18 cellular contexts compared by ENCODE assay signal in the genomic region with DNA sequence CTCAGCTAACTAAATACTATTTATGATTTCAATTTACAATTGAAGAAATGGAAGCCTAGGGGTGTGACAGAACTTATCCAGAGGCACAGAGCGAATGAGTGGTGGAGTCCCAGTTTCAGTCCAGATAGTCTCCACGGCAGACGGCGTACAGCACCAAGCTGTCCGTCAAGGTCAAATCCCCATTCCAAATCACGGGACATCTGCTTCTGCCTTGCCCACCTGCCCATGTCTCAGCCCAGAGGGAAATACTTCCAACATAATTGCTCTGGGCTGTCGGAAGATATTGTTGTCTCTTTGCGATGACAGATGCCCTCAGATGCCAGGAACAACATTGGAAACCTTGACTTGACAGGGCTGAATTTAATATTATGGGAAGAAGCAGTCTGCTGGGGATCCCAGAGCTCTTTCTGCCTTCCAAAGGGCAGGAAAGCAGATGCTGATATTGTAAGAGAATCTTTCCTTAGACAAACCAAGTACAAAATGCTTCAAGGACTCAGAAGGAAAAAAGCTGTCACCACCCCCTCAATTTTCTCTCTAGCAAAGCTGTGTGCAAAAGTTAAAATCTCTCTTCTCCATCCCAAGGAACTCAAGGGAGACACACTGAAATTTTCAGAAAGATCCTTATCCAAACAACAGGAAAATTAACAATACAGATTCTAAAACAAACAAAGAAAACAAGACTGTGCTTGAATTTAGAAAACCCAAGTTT.
"Had no signal": no experiment of that assay in that cellular context is flagged by ENCODE, and none has a peak within 500 bp of the region (broad histone marks: within the 10 kb centered on the region; RNA-seq: fewer than 3 reads in every experiment).

No MANE protein-coding gene starts in this region.

- H3K9me3 Mint-ChIP-seq: stimulated activated effector memory CD8-positive, alpha-beta T cell treated with anti-CD3 and anti-CD28 coated beads, Interleukin-12 subunit alpha, Interleukin-12 subunit beta, amount 100 ng/mL, for 72 hours had no signal

- H3K36me3 ChIP-seq: heart right ventricle, tibial artery, upper lobe of left lung had no signal

- H3K9me3 ChIP-seq: heart right ventricle, tibial artery, upper lobe of left lung had no signal

- H3K36me3 Mint-ChIP-seq: naive B cell; stimulated activated effector memory CD8-positive, alpha-beta T cell treated with anti-CD3 and anti-CD28 coated beads, Interleukin-12 subunit alpha, Interleukin-12 subunit beta, amount 100 ng/mL, for 72 hours had no signal

- H3K4me3 ChIP-seq: dorsolateral prefrontal cortex, heart right ventricle, tibial artery, upper lobe of left lung had no signal

- H3K4me3 Mint-ChIP-seq: naive B cell; nephron progenitor cell; stimulated activated effector memory CD8-positive, alpha-beta T cell treated with anti-CD3 and anti-CD28 coated beads, Interleukin-12 subunit alpha, Interleukin-12 subunit beta, amount 100 ng/mL, for 72 hours had no signal

- DNase-seq: cortex of kidney; dorsolateral prefrontal cortex; effector CD8-positive, alpha-beta T cell; heart right ventricle; kidney glomerular epithelial cell; mesendoderm; naive B cell; nephron progenitor cell; posterior cingulate gyrus; right cardiac atrium; small intestine; stimulated activated CD4-positive, alpha-beta T cell treated with anti-CD3 and anti-CD28 coated beads, Interleukin-12 subunit alpha, Interleukin-12 subunit beta, amount 100 ng/mL, for 4 hours; stimulated activated CD8-positive, alpha-beta memory T cell treated with anti-CD3 and anti-CD28 coated beads, Interleukin-4, amount 100 ng/mL, for 48 hours; stimulated activated naive CD8-positive, alpha-beta T cell treated with anti-CD3 and anti-CD28 coated beads, Interleukin-15, Interleukin-2, amounts not matched to agents 100 U/mL and 50 U/mL, for 24 hours; tibial artery; upper lobe of left lung had no signal

- ATAC-seq: esophagus mucosa; heart right ventricle; right cardiac atrium; stimulated activated effector memory CD8-positive, alpha-beta T cell treated with anti-CD3 and anti-CD28 coated beads, Interleukin-12 subunit alpha, Interleukin-12 subunit beta, amount 100 ng/mL, for 72 hours; stimulated activated naive CD8-positive, alpha-beta T cell treated with anti-CD3 and anti-CD28 coated beads, Interleukin-15, Interleukin-2, amounts not matched to agents 100 U/mL and 50 U/mL, for 24 hours had no signal

- H3K27ac ChIP-seq: heart right ventricle, tibial artery, upper lobe of left lung had no signal

- H3K27me3 ChIP-seq: dorsolateral prefrontal cortex, heart right ventricle, tibial artery, upper lobe of left lung had no signal

- H3K27ac Mint-ChIP-seq: nephron progenitor cell; stimulated activated effector memory CD8-positive, alpha-beta T cell treated with anti-CD3 and anti-CD28 coated beads, Interleukin-12 subunit alpha, Interleukin-12 subunit beta, amount 100 ng/mL, for 72 hours had no signal

- H3K4me1 Mint-ChIP-seq: naive B cell; stimulated activated effector memory CD8-positive, alpha-beta T cell treated with anti-CD3 and anti-CD28 coated beads, Interleukin-12 subunit alpha, Interleukin-12 subunit beta, amount 100 ng/mL, for 72 hours had no signal
